In the genomic region with DNA sequence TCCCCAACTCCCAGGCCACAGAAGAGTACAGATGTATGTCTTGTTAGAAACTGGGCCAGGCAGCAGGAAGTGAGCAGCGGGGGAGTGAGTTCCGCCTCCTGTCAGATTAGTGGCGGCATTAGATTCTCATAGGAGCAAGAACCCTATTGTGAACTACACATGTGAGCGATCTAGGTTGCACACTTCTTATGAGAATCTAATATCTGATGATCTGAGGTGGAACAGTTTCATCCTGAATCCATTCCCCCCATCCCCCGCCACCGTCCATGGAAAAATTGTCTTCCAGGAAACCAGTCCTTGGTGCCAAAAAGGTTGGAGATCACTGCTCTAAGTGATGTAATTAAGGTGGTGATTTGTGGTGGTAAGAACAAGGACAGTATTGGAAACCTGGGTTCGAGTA, we compare ENCODE assay signal across 38 cellular contexts. TPM values are rescaled to one million over a fixed set of nuclear protein-coding genes. Genes with fewer than 3 reads are reported as not detected.
"Had no signal": no experiment of that assay in that cellular context is flagged by ENCODE, and none has a peak within 500 bp of the region (broad histone marks: within the 10 kb centered on the region; RNA-seq: fewer than 3 reads in every experiment).

No MANE protein-coding gene starts in this region.

- H3K27me3 ChIP-seq: MG63 had no signal

- H3K4me3 ChIP-seq: MG63 had no signal

- DNase-seq: Karpas-422, Kasumi-1, MG63, MM.1S, MV-4-11, NCI-H1048, NCI-H1092, NCI-H1092 treated with DMSO at 0.1 percent for 48 hours, NCI-H1105, NCI-H1105 treated with DMSO at 0.1 percent for 48 hours, NCI-H1417, NCI-H1417 treated with DMSO at 0.1 percent for 48 hours, NCI-H1436, NCI-H1436 treated with DMSO at 0.1 percent for 48 hours, NCI-H146, NCI-H1694, NCI-H1694 treated with DMSO at 0.1 percent for 48 hours, NCI-H187, NCI-H187 treated with DMSO at 0.1 percent for 48 hours, NCI-H1930, NCI-H2029, NCI-H2029 treated with DMSO at 0.1 percent for 48 hours, NCI-H2081, NCI-H2081 treated with DMSO at 0.1 percent for 48 hours, NCI-H2107, NCI-H2171, NCI-H2171 treated with DMSO at 0.1 percent for 48 hours, NCI-H2227 treated with DMSO at 0.1 percent for 48 hours, NCI-H226, NCI-H345, NCI-H446, NCI-H446 treated with DMSO at 0.1 percent for 48 hours, NCI-H510A, NCI-H510A treated with DMSO at 0.1 percent for 48 hours, NCI-H524 had no signal

- H3K9me3 ChIP-seq: MG63 had no signal

RNA-seq across cellular contexts. Expression of a gene that starts 24.5 kb away (rescaled TPM):
- total RNA-seq: LHCN-M2, M059J, MCF 10A had no signal
